ENCODE assay signal across 8 cellular contexts in the genomic region with DNA sequence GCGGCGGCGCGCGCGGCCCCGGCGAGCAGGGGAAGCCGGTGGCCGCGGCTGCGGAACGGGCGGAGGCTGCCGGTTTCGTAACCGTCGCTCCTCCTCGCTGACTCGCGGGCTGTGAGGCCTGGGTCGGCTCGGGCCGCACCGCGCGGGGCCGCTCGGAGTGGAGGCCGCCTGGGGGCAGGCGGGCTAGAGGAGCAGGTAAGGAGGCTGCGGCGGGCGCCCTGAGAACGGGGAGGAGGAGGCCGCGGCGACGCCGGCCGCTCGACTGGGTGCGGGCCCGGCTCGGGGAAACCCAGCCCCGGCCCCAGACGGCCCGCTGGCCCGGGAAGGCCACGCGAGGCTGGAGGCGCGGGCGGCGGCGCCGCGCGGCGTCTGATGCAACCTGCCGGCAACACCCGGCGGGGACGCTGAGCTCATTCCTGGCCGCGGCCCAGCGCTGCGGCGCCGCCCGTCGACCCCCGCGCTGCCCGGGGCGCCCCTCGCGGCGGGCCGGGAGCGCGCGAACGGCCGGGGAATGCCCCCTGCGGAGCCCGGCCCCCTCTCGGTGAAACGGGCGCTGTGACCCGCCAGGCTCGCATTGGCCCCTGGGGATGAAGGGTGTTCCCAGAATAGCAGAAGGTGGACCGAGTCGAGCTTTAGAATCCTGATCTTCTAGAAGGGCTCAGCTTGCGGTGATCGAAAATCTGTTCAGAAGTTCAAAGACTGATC. TPM values are rescaled to one million over a fixed set of nuclear protein-coding genes. Genes with fewer than 3 reads are reported as not detected.
DNase-seq lines count a peak whose midpoint lies in the region; ATAC-seq and TF ChIP-seq lines count a peak whose summit lies in the region.

Gene CEBPG, plus strand, starts transcription at position 9 of the 705 bp plus-strand sequence. CDS start 5,531 bp downstream, outside the sequence.

- DNase-seq in SHP77 treated with DMSO at 0.1 percent for 48 hours (lab: John Stamatoyannopoulos, UW), result peak; percentile 50
- peak; percentile 30 for DNase-seq in amniotic stem cell (lab: John Stamatoyannopoulos, UW)
- peak; percentile 70 to 86 (median 83) for DNase-seq in right cardiac atrium
- peak in 1 of 2 donors; percentile 67 for DNase-seq in gastrocnemius medialis
- no peak for DNase-seq in SW 1271 (lab: John Stamatoyannopoulos, UW)

- ATAC-seq in GM19467 (IDR thresholded peaks at IDR 0.05; ENCODE audit: unreplicated experiment) (peak; percentile 44), HG03565 (IDR thresholded peaks at IDR 0.05; ENCODE audit: unreplicated experiment) (peak; percentile 36), right cardiac atrium (peak; percentile 26 to 40), gastrocnemius medialis (peak; percentile 68 to 73)

- peak within 1 kb of the TSS; percentile 91 for H3K9ac ChIP-seq in ES-I3 (ENCODE audit: low read depth, low read length)

- H3K4me1 ChIP-seq in ES-I3 (ENCODE audit: insufficient read depth, low read length) (peaks cover 20% of the 10 kb centered on the region), right cardiac atrium (ENCODE audit: control insufficient read depth, insufficient read depth, low read length) (peaks cover 6% of the 10 kb centered on the region), gastrocnemius medialis (peaks cover 40 to 41% of the 10 kb centered on the region in 2 donors)

- TF ChIP-seq CTCF in gastrocnemius medialis (IDR thresholded peaks at IDR 0.05 in 4 of 5, conservative IDR thresholded peaks at IDR 0.05 in 1 of 5), result peak; percentile 35 to 54 (median 51)

- WGBS in right cardiac atrium, result under 1% methylated on average over 95 of the region's 96 CpGs

- in situ Hi-C loops in gastrocnemius medialis (cut with MboI; ENCODE audit: low sequenced_read_pairs in 4 of 4), result no loop called here

- no peaks in the 10 kb centered on the region for H3K36me3 ChIP-seq in ES-I3 (ENCODE audit: insufficient read depth, low read length)
- H3K36me3 ChIP-seq in gastrocnemius medialis, result no peaks in the 10 kb centered on the region

- peak; percentile 93 to 94 for TF ChIP-seq POLR2A in gastrocnemius medialis (IDR thresholded peaks at IDR 0.05)

- H3K9me3 ChIP-seq in ES-I3 (ENCODE audit: control insufficient read depth, insufficient read depth, low read length) (no peaks in the 10 kb centered on the region), right cardiac atrium (ENCODE audit: control insufficient read depth, low read length) (no peaks in the 10 kb centered on the region), gastrocnemius medialis (no peaks in the 10 kb centered on the region)

- H3K27ac ChIP-seq in right cardiac atrium (ENCODE audit: low read length) (peak within 1 kb of the TSS; percentile 99), gastrocnemius medialis (peak within 1 kb of the TSS; percentile 89 to 99 (median 94))

- H3K4me3 ChIP-seq in right cardiac atrium (ENCODE audit: low read length) (peak within 1 kb of the TSS; percentile 89), gastrocnemius medialis (peak within 1 kb of the TSS; percentile 63 to 88 (median 72))

- H3K27me3 ChIP-seq in right cardiac atrium (ENCODE audit: control insufficient read depth, insufficient read depth), result no peaks in the 10 kb centered on the region
- no peaks in the 10 kb centered on the region for H3K27me3 ChIP-seq in gastrocnemius medialis

- intact Hi-C loops in right cardiac atrium (cut with DNase I) (loop anchor here in 1 of 4 donors (10.0 kb wide), 1 partner anchor 69 kb away; the partner anchor contains the start of gene CEBPA), gastrocnemius medialis (cut with DNase I; ENCODE audit: low total_unique reads) (loop anchor here (1.0 to 10.0 kb wide), 7 partner anchors 15 to 799 kb away; partner anchors contain the start of genes CEBPA, LSM14A, PDCD5 and PEPD)

RNA-seq across cellular contexts. Expression of gene CEBPG, which starts in this region (rescaled TPM):
- total RNA-seq in right cardiac atrium (10 to 100 TPM; 13.1 to 18.3 (median 15.7) TPM), gastrocnemius medialis (10 to 100 TPM; 44.2 to 50.1 (median 46.1) TPM)
- polyA plus RNA-seq in right cardiac atrium, result 12.7 TPM

Comparison
In these comparisons a context has a peak if more than half of its experiments do, and no peak if none do; other contexts are left out.
1. DNase-seq: peak in SHP77 treated with DMSO at 0.1 percent for 48 hours (single experiment), amniotic stem cell (single experiment) and right cardiac atrium (3 of 3); none in SW 1271 (0 of 2).
2. Peak in every context shown above with its lines, with median percentiles within 50 percentile points of each other: ATAC-seq.